ENCODE assay signal across 1 cellular context in the genomic region with DNA sequence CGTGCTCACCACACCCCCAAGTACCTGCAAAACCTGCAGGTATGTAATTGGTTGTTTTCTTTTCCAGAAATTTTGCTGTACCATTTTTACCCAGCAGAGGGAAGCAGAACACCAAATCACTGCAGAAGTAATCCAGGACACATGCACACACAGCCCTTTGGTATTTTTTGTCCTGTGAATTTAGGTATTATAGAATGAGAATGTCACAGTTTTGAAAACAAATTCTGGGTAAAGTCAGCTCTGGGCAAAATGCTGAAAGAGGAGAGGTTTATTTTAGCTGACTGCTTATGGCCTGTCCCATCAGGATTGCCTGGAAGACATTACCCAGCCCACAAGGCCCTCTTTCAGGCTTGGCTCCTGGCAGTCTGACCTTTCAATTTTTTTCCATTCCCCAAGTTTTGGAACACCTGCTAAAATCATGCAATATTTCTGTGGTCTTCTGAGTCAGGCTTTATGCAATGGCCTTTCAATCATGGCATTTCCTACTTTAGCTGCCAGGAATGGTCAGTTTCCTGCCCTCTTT.
TF ChIP-seq lines count a peak whose summit lies in the region.

No MANE protein-coding gene starts in this region.

TF ChIP-seq in HepG2, 621 proteins besides CTCF, POLR2A, EP300 and RAD21 (continued from another document):
- TF ChIP-seq, protein P1, sequence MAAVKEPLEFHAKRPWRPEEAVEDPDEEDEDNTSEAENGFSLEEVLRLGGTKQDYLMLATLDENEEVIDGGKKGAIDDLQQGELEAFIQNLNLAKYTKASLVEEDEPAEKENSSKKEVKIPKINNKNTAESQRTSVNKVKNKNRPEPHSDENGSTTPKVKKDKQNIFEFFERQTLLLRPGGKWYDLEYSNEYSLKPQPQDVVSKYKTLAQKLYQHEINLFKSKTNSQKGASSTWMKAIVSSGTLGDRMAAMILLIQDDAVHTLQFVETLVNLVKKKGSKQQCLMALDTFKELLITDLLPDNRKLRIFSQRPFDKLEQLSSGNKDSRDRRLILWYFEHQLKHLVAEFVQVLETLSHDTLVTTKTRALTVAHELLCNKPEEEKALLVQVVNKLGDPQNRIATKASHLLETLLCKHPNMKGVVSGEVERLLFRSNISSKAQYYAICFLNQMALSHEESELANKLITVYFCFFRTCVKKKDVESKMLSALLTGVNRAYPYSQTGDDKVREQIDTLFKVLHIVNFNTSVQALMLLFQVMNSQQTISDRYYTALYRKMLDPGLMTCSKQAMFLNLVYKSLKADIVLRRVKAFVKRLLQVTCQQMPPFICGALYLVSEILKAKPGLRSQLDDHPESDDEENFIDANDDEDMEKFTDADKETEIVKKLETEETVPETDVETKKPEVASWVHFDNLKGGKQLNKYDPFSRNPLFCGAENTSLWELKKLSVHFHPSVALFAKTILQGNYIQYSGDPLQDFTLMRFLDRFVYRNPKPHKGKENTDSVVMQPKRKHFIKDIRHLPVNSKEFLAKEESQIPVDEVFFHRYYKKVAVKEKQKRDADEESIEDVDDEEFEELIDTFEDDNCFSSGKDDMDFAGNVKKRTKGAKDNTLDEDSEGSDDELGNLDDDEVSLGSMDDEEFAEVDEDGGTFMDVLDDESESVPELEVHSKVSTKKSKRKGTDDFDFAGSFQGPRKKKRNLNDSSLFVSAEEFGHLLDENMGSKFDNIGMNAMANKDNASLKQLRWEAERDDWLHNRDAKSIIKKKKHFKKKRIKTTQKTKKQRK (IDR thresholded peaks at IDR 0.05; ENCODE audit: low read length): no peak
- TF ChIP-seq BHLHE40 (IDR thresholded peaks at IDR 0.05; ENCODE audit: low read length) (peak; percentile 73), POGZ (CRISPR knock-in tag; IDR thresholded peaks at IDR 0.05) (0 out of 2 replicates have a peak, but pooled peaks have one; percentile 13), RAD51 (IDR thresholded peaks at IDR 0.05; ENCODE audit: borderline replicate concordance) (no peak), ZNF510 (CRISPR knock-in tag; IDR thresholded peaks at IDR 0.05; ENCODE audit: low read depth) (0 out of 2 replicates have a peak, but pooled peaks have one; percentile 58), GMEB1 (CRISPR knock-in tag; IDR thresholded peaks at IDR 0.05; ENCODE audit: borderline replicate concordance) (0 out of 2 replicates have a peak, but pooled peaks have one; percentile 28), MAFF (IDR thresholded peaks at IDR 0.05; ENCODE audit: low read depth, low read length) (0 out of 2 replicates have a peak, but pooled peaks have one; percentile 3)
- TF ChIP-seq, protein P2, sequence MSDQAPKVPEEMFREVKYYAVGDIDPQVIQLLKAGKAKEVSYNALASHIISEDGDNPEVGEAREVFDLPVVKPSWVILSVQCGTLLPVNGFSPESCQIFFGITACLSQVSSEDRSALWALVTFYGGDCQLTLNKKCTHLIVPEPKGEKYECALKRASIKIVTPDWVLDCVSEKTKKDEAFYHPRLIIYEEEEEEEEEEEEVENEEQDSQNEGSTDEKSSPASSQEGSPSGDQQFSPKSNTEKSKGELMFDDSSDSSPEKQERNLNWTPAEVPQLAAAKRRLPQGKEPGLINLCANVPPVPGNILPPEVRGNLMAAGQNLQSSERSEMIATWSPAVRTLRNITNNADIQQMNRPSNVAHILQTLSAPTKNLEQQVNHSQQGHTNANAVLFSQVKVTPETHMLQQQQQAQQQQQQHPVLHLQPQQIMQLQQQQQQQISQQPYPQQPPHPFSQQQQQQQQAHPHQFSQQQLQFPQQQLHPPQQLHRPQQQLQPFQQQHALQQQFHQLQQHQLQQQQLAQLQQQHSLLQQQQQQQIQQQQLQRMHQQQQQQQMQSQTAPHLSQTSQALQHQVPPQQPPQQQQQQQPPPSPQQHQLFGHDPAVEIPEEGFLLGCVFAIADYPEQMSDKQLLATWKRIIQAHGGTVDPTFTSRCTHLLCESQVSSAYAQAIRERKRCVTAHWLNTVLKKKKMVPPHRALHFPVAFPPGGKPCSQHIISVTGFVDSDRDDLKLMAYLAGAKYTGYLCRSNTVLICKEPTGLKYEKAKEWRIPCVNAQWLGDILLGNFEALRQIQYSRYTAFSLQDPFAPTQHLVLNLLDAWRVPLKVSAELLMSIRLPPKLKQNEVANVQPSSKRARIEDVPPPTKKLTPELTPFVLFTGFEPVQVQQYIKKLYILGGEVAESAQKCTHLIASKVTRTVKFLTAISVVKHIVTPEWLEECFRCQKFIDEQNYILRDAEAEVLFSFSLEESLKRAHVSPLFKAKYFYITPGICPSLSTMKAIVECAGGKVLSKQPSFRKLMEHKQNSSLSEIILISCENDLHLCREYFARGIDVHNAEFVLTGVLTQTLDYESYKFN (CRISPR knock-in tag; conservative IDR thresholded peaks at IDR 0.05): 0 out of 2 replicates have a peak, but pooled peaks have one; percentile 31
- TF ChIP-seq, protein P3, sequence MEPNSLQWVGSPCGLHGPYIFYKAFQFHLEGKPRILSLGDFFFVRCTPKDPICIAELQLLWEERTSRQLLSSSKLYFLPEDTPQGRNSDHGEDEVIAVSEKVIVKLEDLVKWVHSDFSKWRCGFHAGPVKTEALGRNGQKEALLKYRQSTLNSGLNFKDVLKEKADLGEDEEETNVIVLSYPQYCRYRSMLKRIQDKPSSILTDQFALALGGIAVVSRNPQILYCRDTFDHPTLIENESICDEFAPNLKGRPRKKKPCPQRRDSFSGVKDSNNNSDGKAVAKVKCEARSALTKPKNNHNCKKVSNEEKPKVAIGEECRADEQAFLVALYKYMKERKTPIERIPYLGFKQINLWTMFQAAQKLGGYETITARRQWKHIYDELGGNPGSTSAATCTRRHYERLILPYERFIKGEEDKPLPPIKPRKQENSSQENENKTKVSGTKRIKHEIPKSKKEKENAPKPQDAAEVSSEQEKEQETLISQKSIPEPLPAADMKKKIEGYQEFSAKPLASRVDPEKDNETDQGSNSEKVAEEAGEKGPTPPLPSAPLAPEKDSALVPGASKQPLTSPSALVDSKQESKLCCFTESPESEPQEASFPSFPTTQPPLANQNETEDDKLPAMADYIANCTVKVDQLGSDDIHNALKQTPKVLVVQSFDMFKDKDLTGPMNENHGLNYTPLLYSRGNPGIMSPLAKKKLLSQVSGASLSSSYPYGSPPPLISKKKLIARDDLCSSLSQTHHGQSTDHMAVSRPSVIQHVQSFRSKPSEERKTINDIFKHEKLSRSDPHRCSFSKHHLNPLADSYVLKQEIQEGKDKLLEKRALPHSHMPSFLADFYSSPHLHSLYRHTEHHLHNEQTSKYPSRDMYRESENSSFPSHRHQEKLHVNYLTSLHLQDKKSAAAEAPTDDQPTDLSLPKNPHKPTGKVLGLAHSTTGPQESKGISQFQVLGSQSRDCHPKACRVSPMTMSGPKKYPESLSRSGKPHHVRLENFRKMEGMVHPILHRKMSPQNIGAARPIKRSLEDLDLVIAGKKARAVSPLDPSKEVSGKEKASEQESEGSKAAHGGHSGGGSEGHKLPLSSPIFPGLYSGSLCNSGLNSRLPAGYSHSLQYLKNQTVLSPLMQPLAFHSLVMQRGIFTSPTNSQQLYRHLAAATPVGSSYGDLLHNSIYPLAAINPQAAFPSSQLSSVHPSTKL (CRISPR knock-in tag; IDR thresholded peaks at IDR 0.05): peak; percentile 46
